In the genomic region with DNA sequence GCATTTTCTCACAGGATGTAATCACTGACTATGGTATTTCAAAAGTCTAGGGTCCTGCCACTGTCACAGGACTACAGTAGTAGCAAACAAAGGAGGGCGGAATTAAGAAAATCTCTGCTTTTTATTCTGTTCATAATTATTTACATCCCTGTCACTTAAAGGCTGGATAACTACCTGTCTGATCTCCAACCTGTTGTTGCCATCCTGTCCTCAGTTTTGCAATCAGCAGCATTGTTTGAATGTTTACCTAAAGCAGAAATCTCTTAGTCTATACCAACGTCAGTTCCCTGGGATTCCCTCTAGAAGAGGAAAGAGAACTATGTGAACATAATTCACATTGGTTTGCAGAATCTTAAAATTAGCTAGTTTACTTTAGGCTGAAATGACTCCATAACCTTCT, we compare ENCODE assay signal across 23 cellular contexts.
A peak's percentile ranks its signal among the peaks of the same experiment; 100 is the strongest.
DNase-seq lines count a peak whose midpoint lies in the region; ATAC-seq and TF ChIP-seq lines count a peak whose summit lies in the region.
"Had no signal": no experiment of that assay in that cellular context is flagged by ENCODE, and none has a peak within 500 bp of the region (broad histone marks: within the 10 kb centered on the region; RNA-seq: fewer than 3 reads in every experiment).

No MANE protein-coding gene starts in this region.

- TF ChIP-seq CTCF in mesothelial cell of epicardium (IDR thresholded peaks at IDR 0.05; ENCODE audit: unreplicated experiment) = no peak
- TF ChIP-seq CTCF in uterus (IDR thresholded peaks at IDR 0.05) = no peak
- no peak for TF ChIP-seq CTCF in CD8-positive, alpha-beta T cell (IDR thresholded peaks at IDR 0.05)

- peak overlapping the region; percentile 11 for H3K27ac Mint-ChIP-seq in mesothelial cell of epicardium
- H3K27ac Mint-ChIP-seq in CD8-positive, alpha-beta T cell = no peak overlapping the region

- H3K4me1 Mint-ChIP-seq in mesothelial cell of epicardium = peaks cover 91% of the 10 kb centered on the region
- no peaks in the 10 kb centered on the region for H3K4me1 Mint-ChIP-seq in CD8-positive, alpha-beta T cell (ENCODE audit: low read depth)

- no peaks in the 10 kb centered on the region for H3K9me3 Mint-ChIP-seq in mesothelial cell of epicardium
- H3K9me3 Mint-ChIP-seq in CD8-positive, alpha-beta T cell = no peaks in the 10 kb centered on the region

- no peak overlapping the region for H3K4me3 Mint-ChIP-seq in mesothelial cell of epicardium
- no peak overlapping the region for H3K4me3 Mint-ChIP-seq in CD8-positive, alpha-beta T cell

- H3K4me3 ChIP-seq in uterus = no peak overlapping the region
- H3K4me3 ChIP-seq in CD8-positive, alpha-beta T cell (ENCODE audit: low read depth, low read length) = no peak overlapping the region
- H3K4me3 ChIP-seq: GM23248, SJSA1 had no signal

- no peak for TF ChIP-seq POLR2A in uterus (IDR thresholded peaks at IDR 0.05)

- intact Hi-C loops in uterus (cut with DNase I; ENCODE audit: low total_unique reads) = no loop called here
- intact Hi-C loops in CD8-positive, alpha-beta T cell (cut with DNase I, micrococcal nuclease) = no loop called here

- no peaks in the 10 kb centered on the region for H3K9me3 ChIP-seq in uterus
- no peaks in the 10 kb centered on the region for H3K9me3 ChIP-seq in CD8-positive, alpha-beta T cell (ENCODE audit: low read length)
- H3K9me3 ChIP-seq: SJSA1 had no signal

- DNase-seq in DMS53 (lab: John Stamatoyannopoulos, UW) (peak; percentile 40), DMS53 treated with DMSO at 0.1 percent for 48 hours (lab: John Stamatoyannopoulos, UW; ENCODE audit: unreplicated experiment) (no peak), NCI-H748 (lab: John Stamatoyannopoulos, UW; ENCODE audit: unreplicated experiment) (peak; percentile 56), mesothelial cell of epicardium (ENCODE audit: low spot score in 2 of 2, unreplicated experiment in 2 of 2) (no peak), uterus (peak in 1 of 2 donors; percentile 0), EL (no peak), OCI-M1 (lab: John Stamatoyannopoulos, UW) (no peak)
- DNase-seq in CD8-positive, alpha-beta T cell = no peak
- DNase-seq: 8988T; DMS79 treated with DMSO at 0.1 percent for 48 hours; GM23248; H7; Karpas-422; NCI-H1092 treated with DMSO at 0.1 percent for 48 hours; NCI-H1436; NCI-H187; NCI-H446 treated with DMSO at 0.1 percent for 48 hours; NCI-H82; NK-92 treated with Interleukin-12 subunit alpha and Interleukin-12 subunit beta, amount 100 ng/mL, for 24 hours; Right ventricle myocardium superior; RPMI8226 had no signal

- H3K4me1 ChIP-seq in uterus = peaks cover 20 to 36% of the 10 kb centered on the region in 2 donors
- H3K4me1 ChIP-seq in CD8-positive, alpha-beta T cell (ENCODE audit: insufficient read depth, low read length) = no peaks in the 10 kb centered on the region

- no peaks in the 10 kb centered on the region for H3K27me3 ChIP-seq in uterus
- H3K27me3 ChIP-seq in CD8-positive, alpha-beta T cell (ENCODE audit: insufficient read depth, low read length) = no peaks in the 10 kb centered on the region
- H3K27me3 ChIP-seq: SJSA1 had no signal

- POLR2A ChIA-PET in CD8-positive, alpha-beta T cell (lab: Charles Lee) = no interaction called here

- no peaks in the 10 kb centered on the region for H3K36me3 Mint-ChIP-seq in mesothelial cell of epicardium
- H3K36me3 Mint-ChIP-seq in CD8-positive, alpha-beta T cell = no peaks in the 10 kb centered on the region

- CTCF ChIA-PET in CD8-positive, alpha-beta T cell (lab: Charles Lee) = interaction anchor here (0.8 kb wide), 1 partner anchor 9 kb away, joined by 3 read pairs; no protein-coding TSS in a partner anchor

- no peaks in the 10 kb centered on the region for H3K27me3 Mint-ChIP-seq in mesothelial cell of epicardium (ENCODE audit: low read depth)
- no peaks in the 10 kb centered on the region for H3K27me3 Mint-ChIP-seq in CD8-positive, alpha-beta T cell (ENCODE audit: low read depth)

- no peak for ATAC-seq in CD8-positive, alpha-beta T cell
- ATAC-seq: HepG2 had no signal

- peak overlapping the region; percentile 83 to 92 for H3K27ac ChIP-seq in uterus
- H3K27ac ChIP-seq in CD8-positive, alpha-beta T cell (ENCODE audit: low read depth, low read length) = no peak overlapping the region
- H3K27ac ChIP-seq: GM23248, SJSA1 had no signal

- no peaks in the 10 kb centered on the region for H3K36me3 ChIP-seq in uterus
- H3K36me3 ChIP-seq in CD8-positive, alpha-beta T cell (ENCODE audit: insufficient read depth, low read length) = no peaks in the 10 kb centered on the region
- H3K36me3 ChIP-seq: SJSA1 had no signal

Comparison
In these comparisons a context has a peak if more than half of its experiments do, and no peak if none do; other contexts are left out.
1. DNase-seq: peak in DMS53 (single experiment) and NCI-H748 (single experiment); none in DMS53 treated with DMSO at 0.1 percent for 48 hours (single experiment), mesothelial cell of epicardium (0 of 2), EL (single experiment), CD8-positive, alpha-beta T cell (0 of 7) and OCI-M1 (single experiment).